In genomic region chr3:14142567-14143270, GRCh38 we compare ENCODE assay signal across 8 cellular contexts. TPM values are rescaled to one million over a fixed set of nuclear protein-coding genes. Genes with fewer than 3 reads are reported as not detected.
DNase-seq lines count a peak whose midpoint lies in the region; ATAC-seq, FAIRE-seq and TF ChIP-seq lines count a peak whose summit lies in the region.

No MANE protein-coding gene starts in this region.

- no peak for DNase-seq in AG04450 (ENCODE audit: low read depth, low spot score)
- peak; percentile 43 to 71 (median 60) for DNase-seq in T-helper 1 cell
- peak; percentile 88 for DNase-seq in central memory CD4-positive, alpha-beta T cell
- peak in 1 of 6 donors; percentile 10 for DNase-seq in pancreas
- no peak for DNase-seq in AG20443 (ENCODE audit: low spot score)
- DNase-seq in NAMALWA (ENCODE audit: low spot score), result no peak
- DNase-seq in SHP77 (lab: John Stamatoyannopoulos, UW), result no peak
- no peak for DNase-seq in HUDEP-2 (lab: John Stamatoyannopoulos, UW; ENCODE audit: unreplicated experiment in 76 of 76)

- H3K27me3 ChIP-seq in AG04450 (ENCODE audit: control insufficient read depth, insufficient read depth, low read length), result no peaks in the 10 kb centered on the region
- no peaks in the 10 kb centered on the region for H3K27me3 ChIP-seq in pancreas

- H3K4me1 ChIP-seq in pancreas, result peaks cover 10 to 16% (median 13%) of the 10 kb centered on the region in 3 donors

- H3K36me3 ChIP-seq in pancreas, result peaks cover 0 to 36% (median 23%) of the 10 kb centered on the region in 3 donors

- H3K9me3 ChIP-seq in AG04450 (ENCODE audit: control insufficient read depth, insufficient read depth, low read length) (no peaks in the 10 kb centered on the region), pancreas (no peaks in the 10 kb centered on the region)

- H3K27ac ChIP-seq in AG04450 (ENCODE audit: low read depth, low read length) (peak overlapping the region; percentile 78), pancreas (peak overlapping the region in 3 of 4 donors; percentile 19 to 94 (median 75))

- POLR2A ChIA-PET in AG04450 (lab: Yijun Ruan, JAX), result interaction anchor here (0.7 to 5.7 kb wide), 2 partner anchors 18 to 1860 kb away, joined by 4 to 50 read pairs; partner anchors contain the start of genes CHCHD4 and TMEM43

- no peak for FAIRE-seq in pancreas (lab: Jason Lieb, UNC)

- intact Hi-C loops in pancreas (cut with DNase I), result no loop called here

- no peak for TF ChIP-seq CTCF in AG04450 (IDR thresholded peaks at IDR 0.05; ENCODE audit: low read depth, low read length)
- no peak for TF ChIP-seq CTCF in pancreas (IDR thresholded peaks at IDR 0.05)

- ATAC-seq in pancreas, result no peak

- CTCF ChIA-PET in AG04450 (lab: Charles Lee), result interaction anchor here (0.5 to 1.6 kb wide), 4 partner anchors 18 to 412 kb away, joined by 3 to 5 read pairs (median 4); partner anchors contain the start of genes CHCHD4 and TMEM43

- H3K4me3 ChIP-seq in AG04450 (ENCODE audit: low read depth, low read length) (no peak overlapping the region), pancreas (no peak overlapping the region)

- 79 to 80% methylated on average over 8 of the region's 8 CpGs for WGBS in pancreas, 2 donors

RNA-seq across cellular contexts. Expression of gene TMEM43, which starts 17.9 kb away (rescaled TPM):
- polyA plus RNA-seq in AG04450 (2011; rRNA removed) (111 and 117 TPM in 2 replicates), pancreas (10 to 100 TPM; 13.5 to 22.8 TPM)
- 75.5 and 95.0 TPM in 2 replicates for polyA minus RNA-seq in AG04450 (2011; rRNA and poly(A)+ RNA removed)
- total RNA-seq in pancreas, result 10 to 100 TPM; 11.2 to 31.2 (median 17.6) TPM

RNA-seq across cellular contexts. Expression of gene CHCHD4, which starts 18.0 kb away (rescaled TPM):
- polyA plus RNA-seq in AG04450 (2011; rRNA removed) (9.8 and 11.4 TPM in 2 replicates), pancreas (1 to 10 TPM; 3.4 to 8.6 TPM)
- 3.8 and 4.1 TPM in 2 replicates for polyA minus RNA-seq in AG04450 (2011; rRNA and poly(A)+ RNA removed)
- total RNA-seq in pancreas, result 1 to 10 TPM; 3.2 to 6.0 (median 5.3) TPM

RNA-seq across cellular contexts. Expression of gene XPC, which starts 35.7 kb away (rescaled TPM):
- 38.4 and 39.0 TPM in 2 replicates for polyA plus RNA-seq in AG04450 (2011; rRNA removed)
- polyA minus RNA-seq in AG04450 (2011; rRNA and poly(A)+ RNA removed), result 47.3 and 50.0 TPM in 2 replicates
- 10 to 100 TPM; 14.2 to 29.9 (median 19.5) TPM for total RNA-seq in pancreas
- polyA plus RNA-seq in pancreas, result 10 to 100 TPM; 17.2 to 26.7 TPM

RNA-seq across cellular contexts. Expression of gene LSM3, which starts 35.9 kb away (rescaled TPM):
- polyA plus RNA-seq in AG04450 (2011; rRNA removed), result 7.4 and 11.9 TPM in 2 replicates
- 1.4 and 2.3 TPM in 2 replicates for polyA minus RNA-seq in AG04450 (2011; rRNA and poly(A)+ RNA removed)
- 1 to 10 TPM; 3.2 to 5.0 (median 4.3) TPM for total RNA-seq in pancreas
- 1 to 10 TPM; 3.7 to 7.9 TPM for polyA plus RNA-seq in pancreas

Comparison
In these comparisons a context has a peak if more than half of its experiments do, and no peak if none do; other contexts are left out.
1. DNase-seq: peak in T-helper 1 cell (5 of 5) and central memory CD4-positive, alpha-beta T cell (single experiment); none in AG04450 (single experiment), AG20443 (single experiment), NAMALWA (single experiment), SHP77 (0 of 2) and HUDEP-2 (0 of 76).